Comparison of ENCODE assay signal across 8 cellular contexts in the genomic region with DNA sequence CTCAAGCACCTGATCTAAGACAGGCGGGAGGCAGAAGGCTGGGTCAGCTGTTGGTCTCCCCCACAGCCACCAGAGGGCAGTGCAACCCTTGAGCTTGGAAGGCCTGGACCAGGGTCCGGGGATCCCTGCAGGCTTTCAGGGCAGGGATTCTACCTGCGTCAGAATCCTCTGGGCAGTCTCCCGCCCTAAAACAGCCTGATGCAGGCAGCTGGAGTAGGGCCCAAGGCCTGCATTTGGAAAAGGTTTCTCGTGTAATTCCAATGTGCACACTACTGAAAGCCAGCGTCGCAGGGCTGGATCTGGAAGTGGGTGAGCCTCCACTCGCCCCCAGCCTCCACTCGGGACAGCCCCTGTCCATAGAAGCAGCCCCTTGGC. TPM values are rescaled to one million over a fixed set of nuclear protein-coding genes. Genes with fewer than 3 reads are reported as not detected.
DNase-seq lines count a peak whose midpoint lies in the region; ATAC-seq and TF ChIP-seq lines count a peak whose summit lies in the region.

No MANE protein-coding gene starts in this region.

- no peaks in the 10 kb centered on the region for H4K20me1 ChIP-seq in OCI-LY7 (ENCODE audit: insufficient read depth, low read length)
- H4K20me1 ChIP-seq in neural progenitor cell (ENCODE audit: low read depth), result peaks cover 6% of the 10 kb centered on the region

- no peaks in the 10 kb centered on the region for H3K79me2 ChIP-seq in OCI-LY7 (ENCODE audit: insufficient read depth, low read depth, low read length)
- H3K79me2 ChIP-seq in neural progenitor cell (ENCODE audit: low read depth), result no peaks in the 10 kb centered on the region

- H2AFZ ChIP-seq in OCI-LY7 (ENCODE audit: low read length) (no peak overlapping the region), neural progenitor cell (replicated peaks) (no peak overlapping the region)

- TF ChIP-seq POLR2A in suprapubic skin (IDR thresholded peaks at IDR 0.05), result no peak

- H3K9ac ChIP-seq in neural progenitor cell, result no peak overlapping the region

- no TSS peak for BruUV-seq in OCI-LY7 (replicated peaks; lab: Mats Ljungman, UMichigan)

- peaks cover 6% of the 10 kb centered on the region for H3K4me1 Mint-ChIP-seq in activated T-cell treated with anti-CD3 and anti-CD28 coated beads, Interleukin-2, amount 50 U/mL, for 24 hours (ENCODE audit: low read depth)
- H3K4me1 Mint-ChIP-seq in neural progenitor cell, result peaks cover 2% of the 10 kb centered on the region

- no peaks in the 10 kb centered on the region for H3K9me3 Mint-ChIP-seq in activated T-cell treated with anti-CD3 and anti-CD28 coated beads, Interleukin-2, amount 50 U/mL, for 24 hours
- H3K9me3 Mint-ChIP-seq in neural progenitor cell, result no peaks in the 10 kb centered on the region

- H3K4me1 ChIP-seq in OCI-LY7 (ENCODE audit: insufficient read depth, low read length, poor library complexity, severe bottlenecking), result peaks cover 15% of the 10 kb centered on the region
- peaks cover 11% of the 10 kb centered on the region for H3K4me1 ChIP-seq in neural progenitor cell
- peaks cover 10% of the 10 kb centered on the region for H3K4me1 ChIP-seq in suprapubic skin

- H3K9me3 ChIP-seq in OCI-LY7 (ENCODE audit: low read length) (no peaks in the 10 kb centered on the region), neural progenitor cell (ENCODE audit: low read depth) (no peaks in the 10 kb centered on the region), suprapubic skin (no peaks in the 10 kb centered on the region)

- TF ChIP-seq CTCF in OCI-LY7 (conservative IDR thresholded peaks at IDR 0.05; ENCODE audit: low read length), result peak; percentile 81
- TF ChIP-seq CTCF in fibroblast of mammary gland (conservative IDR thresholded peaks at IDR 0.05; ENCODE audit: control insufficient read depth, insufficient read depth, low read depth, low read length), result peak; percentile 78
- TF ChIP-seq CTCF in neural progenitor cell (IDR thresholded peaks at IDR 0.05), result peak; percentile 78
- peak; percentile 31 to 77 for TF ChIP-seq CTCF in suprapubic skin (IDR thresholded peaks at IDR 0.05)

- intact Hi-C loops in OCI-LY7 (cut with micrococcal nuclease; ENCODE audit: unreplicated experiment), result loop anchor here (1.0 kb wide), 6 partner anchors 30 to 334 kb away; no protein-coding TSS in a partner anchor

- POLR2A ChIA-PET in OCI-LY7 (lab: Charles Lee), result interaction anchor here (0.6 to 1.3 kb wide), 4 partner anchors 10 to 525 kb away, joined by 5 to 8 read pairs (median 6); no protein-coding TSS in a partner anchor

- no peak overlapping the region for H3K4me3 Mint-ChIP-seq in activated T-cell treated with anti-CD3 and anti-CD28 coated beads, Interleukin-2, amount 50 U/mL, for 24 hours
- no peak overlapping the region for H3K4me3 Mint-ChIP-seq in neural progenitor cell

- TF ChIP-seq EP300 in suprapubic skin (IDR thresholded peaks at IDR 0.05), result no peak

- H3F3A ChIP-seq in neural progenitor cell (ENCODE audit: low read depth), result peaks cover 5% of the 10 kb centered on the region

- WGBS in suprapubic skin, result 57% methylated on average over 7 of the region's 9 CpGs

- H3K27ac ChIP-seq in OCI-LY7 (ENCODE audit: low read depth, low read length, poor library complexity, severe bottlenecking), result no peak overlapping the region
- H3K27ac ChIP-seq in neural progenitor cell, result no peak overlapping the region
- H3K27ac ChIP-seq in suprapubic skin, result no peak overlapping the region

- no peak overlapping the region for H3K27ac Mint-ChIP-seq in activated T-cell treated with anti-CD3 and anti-CD28 coated beads, Interleukin-2, amount 50 U/mL, for 24 hours
- no peak overlapping the region for H3K27ac Mint-ChIP-seq in neural progenitor cell

- H3K4me3 ChIP-seq in OCI-LY7 (ENCODE audit: low read depth, low read length, poor library complexity, severe bottlenecking) (no peak overlapping the region), fibroblast of mammary gland (ENCODE audit: control insufficient read depth, low read depth, low read length) (no peak overlapping the region), neural progenitor cell (no peak overlapping the region), suprapubic skin (no peak overlapping the region)

- ATAC-seq in HG03575 (IDR thresholded peaks at IDR 0.05; ENCODE audit: extremely low read depth, insufficient number of reproducible peaks, low FRiP score, unreplicated experiment) (peak; percentile 68), HG03108 (IDR thresholded peaks at IDR 0.05; ENCODE audit: unreplicated experiment) (no peak)

- H3K36me3 ChIP-seq in OCI-LY7 (ENCODE audit: insufficient read depth, low read length), result peaks cover 25% of the 10 kb centered on the region
- H3K36me3 ChIP-seq in neural progenitor cell, result no peaks in the 10 kb centered on the region
- peaks cover 21% of the 10 kb centered on the region for H3K36me3 ChIP-seq in suprapubic skin

- H3K27me3 ChIP-seq in neural progenitor cell (no peaks in the 10 kb centered on the region), suprapubic skin (no peaks in the 10 kb centered on the region)

- H3K4me2 ChIP-seq in OCI-LY7 (ENCODE audit: low read length), result no peak overlapping the region
- H3K4me2 ChIP-seq in neural progenitor cell, result no peak overlapping the region

- CTCF ChIA-PET in OCI-LY7 (lab: Charles Lee; ENCODE audit: unreplicated experiment), result interaction anchor here (0.5 to 0.6 kb wide), 2 partner anchors 43 to 58 kb away, joined by 3 read pairs; no protein-coding TSS in a partner anchor

- DNase-seq in GDM1 (lab: John Stamatoyannopoulos, UW), result peak; percentile 17
- DNase-seq in OCI-LY7 (ENCODE audit: low spot score), result peak; percentile 87
- peak; percentile 82 for DNase-seq in activated T-cell treated with anti-CD3 and anti-CD28 coated beads, Interleukin-2, amount 50 U/mL, for 24 hours
- DNase-seq in fibroblast of mammary gland (ENCODE audit: low read depth), result peak; percentile 79
- peak; percentile 92 for DNase-seq in neural progenitor cell (ENCODE audit: low spot score)
- peak in 1 of 2 donors; percentile 68 for DNase-seq in suprapubic skin (ENCODE audit: low spot score in 2 of 2)

- H3K27me3 Mint-ChIP-seq in activated T-cell treated with anti-CD3 and anti-CD28 coated beads, Interleukin-2, amount 50 U/mL, for 24 hours, result no peaks in the 10 kb centered on the region
- no peaks in the 10 kb centered on the region for H3K27me3 Mint-ChIP-seq in neural progenitor cell (ENCODE audit: insufficient read depth, low read depth)

- H3K36me3 Mint-ChIP-seq in activated T-cell treated with anti-CD3 and anti-CD28 coated beads, Interleukin-2, amount 50 U/mL, for 24 hours (ENCODE audit: low read depth), result peaks cover 36% of the 10 kb centered on the region
- H3K36me3 Mint-ChIP-seq in neural progenitor cell, result no peaks in the 10 kb centered on the region

- H3K9me2 ChIP-seq in OCI-LY7 (ENCODE audit: insufficient read depth, low read length), result no peaks in the 10 kb centered on the region

RNA-seq across cellular contexts. Expression of gene BID, which starts 31.8 kb away (rescaled TPM):
- 59.9 and 87.8 TPM in 2 replicates for total RNA-seq in OCI-LY7 (2014; rRNA removed; shearing (Covaris generic))
- 51.9 and 60.3 TPM in 2 replicates for total RNA-seq in OCI-LY7 (2022)
- 16.6 and 29.2 TPM in 2 replicates for total RNA-seq in neural progenitor cell (ENCODE audit: low replicate concordance)
- total RNA-seq in suprapubic skin, result 10 to 100 TPM; 11.8 to 26.6 (median 18.4) TPM
